In genomic region chr15:51842852-51843737, GRCh38 we compare ENCODE assay signal across 1 cellular context.
TF ChIP-seq lines count a peak whose summit lies in the region.

No MANE protein-coding gene starts in this region.

TF ChIP-seq in SK-N-SH, 30 proteins besides CTCF, POLR2A, EP300 and RAD21 (continued from another document):
- TF ChIP-seq FOSL2 (IDR thresholded peaks at IDR 0.05; ENCODE audit: borderline replicate concordance, low read depth): peak; percentile 65; the same call in 1 of the 2 replicates
- TF ChIP-seq FOXJ3 (CRISPR knock-in tag; IDR thresholded peaks at IDR 0.05): no peak
- TF ChIP-seq JUND (IDR thresholded peaks at IDR 0.05): peak; percentile 56
- TF ChIP-seq IRF3 (IDR thresholded peaks at IDR 0.05; ENCODE audit: low read depth, low read length): no peak
- TF ChIP-seq RFX5 (IDR thresholded peaks at IDR 0.05; ENCODE audit: low read length): no peak
- no peak for TF ChIP-seq NFIC (IDR thresholded peaks at IDR 0.05; ENCODE audit: borderline replicate concordance)
- TF ChIP-seq EZH2phosphoT487 (IDR thresholded peaks at IDR 0.05; ENCODE audit: borderline replicate concordance, low read depth): no peak
- TF ChIP-seq SIN3A (IDR thresholded peaks at IDR 0.05; ENCODE audit: borderline replicate concordance, low read depth, low read length): no peak
- TF ChIP-seq TCF12 (IDR thresholded peaks at IDR 0.05): peak; percentile 31; the same call in 1 of the 2 replicates
- no peak for TF ChIP-seq RCOR1 (IDR thresholded peaks at IDR 0.05; ENCODE audit: low read length)
- no peak for TF ChIP-seq GATA2 (CRISPR knock-in tag; IDR thresholded peaks at IDR 0.05)
- TF ChIP-seq TAF1 (IDR thresholded peaks at IDR 0.05; ENCODE audit: borderline replicate concordance, low read depth, low read length): no peak
- peak; percentile 18; the same call in 1 of the 2 replicates for TF ChIP-seq TEAD4 (IDR thresholded peaks at IDR 0.05; ENCODE audit: borderline replicate concordance, insufficient read depth)
- no peak for TF ChIP-seq MAX (IDR thresholded peaks at IDR 0.05; ENCODE audit: low read depth)
- TF ChIP-seq NRF1 (IDR thresholded peaks at IDR 0.05; ENCODE audit: low read depth, low read length): no peak
- TF ChIP-seq USF2 (IDR thresholded peaks at IDR 0.05; ENCODE audit: borderline replicate concordance, low read depth, low read length): no peak
- no peak for TF ChIP-seq FOXM1 (IDR thresholded peaks at IDR 0.05; ENCODE audit: low read depth)
- TF ChIP-seq REST (IDR thresholded peaks at IDR 0.05; ENCODE audit: low read depth, low read length): no peak
- no peak for TF ChIP-seq YY1 (IDR thresholded peaks at IDR 0.05; ENCODE audit: low read depth)
- TF ChIP-seq CHD2 (IDR thresholded peaks at IDR 0.05; ENCODE audit: low read length, partially characterized antibody): no peak
- TF ChIP-seq MXI1 (IDR thresholded peaks at IDR 0.05; ENCODE audit: low read depth, low read length): no peak
- no peak for TF ChIP-seq RXRA (IDR thresholded peaks at IDR 0.05; ENCODE audit: borderline replicate concordance, low read depth)
